8 cellular contexts compared by ENCODE assay signal in genomic region chr20:58090181-58090580, GRCh38.
"Had no signal": no experiment of that assay in that cellular context is flagged by ENCODE, and none has a peak within 500 bp of the region (broad histone marks: within the 10 kb centered on the region; RNA-seq: fewer than 3 reads in every experiment).

No MANE protein-coding gene starts in this region.

- H3K9me3 Mint-ChIP-seq: HFFc6 had no signal

- H3K9me3 ChIP-seq: HAP-1 had no signal

- H3K4me3 ChIP-seq: GM23248, HAP-1 had no signal

- H2AFZ ChIP-seq: GM23248 had no signal

- H3K9ac ChIP-seq: GM23248 had no signal

- H3K27ac ChIP-seq: GM23248 had no signal

- H3K4me1 Mint-ChIP-seq: IgD-negative memory B cell had no signal

- H3K27ac Mint-ChIP-seq: HFFc6, IgD-negative memory B cell had no signal

- H3K4me3 Mint-ChIP-seq: HFFc6, IgD-negative memory B cell had no signal

- H3K36me3 ChIP-seq: HAP-1 had no signal

- DNase-seq: GM23248, GOT3, H7, HFFc6 had no signal

- H3K4me1 ChIP-seq: HAP-1 had no signal

- ATAC-seq: HCT116, HepG2 had no signal
